32 cellular contexts compared by ENCODE assay signal in the genomic region with DNA sequence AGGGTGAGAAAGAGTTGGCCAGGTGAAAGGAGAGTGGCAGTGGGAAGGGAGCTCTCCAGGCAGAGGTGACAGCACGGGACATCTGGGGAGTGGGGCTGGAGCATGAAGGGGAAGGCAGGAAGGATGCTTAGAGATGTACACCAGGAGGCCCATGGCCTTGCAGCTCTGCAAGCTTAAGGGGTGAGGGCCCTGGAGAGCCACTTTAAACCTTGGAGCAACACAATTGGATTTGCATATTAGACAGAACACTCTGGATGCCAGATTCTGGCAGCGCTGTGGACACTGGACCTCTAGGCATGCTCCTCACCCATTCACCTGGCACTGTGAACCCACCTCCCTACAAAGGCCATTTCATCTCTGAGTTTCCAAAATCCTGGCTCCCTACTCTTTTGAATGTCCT.
"Had no signal": no experiment of that assay in that cellular context is flagged by ENCODE, and none has a peak within 500 bp of the region (broad histone marks: within the 10 kb centered on the region; RNA-seq: fewer than 3 reads in every experiment).

No MANE protein-coding gene starts in this region.

- H3K27ac ChIP-seq: adrenal gland, brain microvascular endothelial cell, Peyer's patch, WERI-Rb-1 had no signal

- H3K36me3 ChIP-seq: adrenal gland, brain microvascular endothelial cell, Peyer's patch, WERI-Rb-1 had no signal

- H3K9me3 ChIP-seq: adrenal gland, Peyer's patch had no signal

- DNase-seq: activated CD4-positive, alpha-beta memory T cell treated with anti-CD3 and anti-CD28 coated beads, Interleukin-2, amount 10 ng/mL, durations not matched to agents 7 days and 5 days; activated CD4-positive, alpha-beta T cell treated with anti-CD3 and anti-CD28 coated beads for 1 hour; activated CD4-positive, alpha-beta T cell treated with anti-CD3 and anti-CD28 coated beads for 48 hours; activated CD4-positive, CD25-positive, alpha-beta regulatory T cell; activated CD8-positive, alpha-beta memory T cell treated with anti-CD3 and anti-CD28 coated beads for 24 hours; activated gamma-delta T cell; activated naive CD4-positive, alpha-beta T cell treated with Interleukin-2 at 50 U/mL for 16 hours; activated T-cell treated with anti-CD3 and anti-CD28 coated beads, Interleukin-2, amount 50 U/mL, for 24 hours; adrenal gland; aorta; brain microvascular endothelial cell; Karpas-422; KBM-7; NCI-H1105; NCI-H1417 treated with DMSO at 0.1 percent for 48 hours; NCI-H187 treated with DMSO at 0.1 percent for 48 hours; NCI-H2081; NCI-H2171 treated with DMSO at 0.1 percent for 48 hours; NCI-H2227 treated with DMSO at 0.1 percent for 48 hours; NCI-H446; NCI-H510A treated with DMSO at 0.1 percent for 48 hours; PC-3; Peyer's patch; RPMI8226; SW 1271; T-helper 1 cell; T1000; WERI-Rb-1 had no signal

- H3K36me3 Mint-ChIP-seq: activated naive CD4-positive, alpha-beta T cell treated with anti-CD3 and anti-CD28 coated beads, Interleukin-2, amount 50 U/mL, for 24 hours had no signal

- H3K27ac Mint-ChIP-seq: activated CD4-positive, alpha-beta memory T cell treated with anti-CD3 and anti-CD28 coated beads, Interleukin-2, amount 10 ng/mL, durations not matched to agents 7 days and 5 days; activated naive CD4-positive, alpha-beta T cell treated with anti-CD3 and anti-CD28 coated beads, Interleukin-2, amount 50 U/mL, for 24 hours; activated T-cell treated with anti-CD3 and anti-CD28 coated beads, Interleukin-2, amount 50 U/mL, for 24 hours; activated T-helper 2 cell treated with anti-CD3 and anti-CD28 coated beads, Interferon-gamma antibody, Interleukin-2, Interleukin-4, amounts not matched to agents 10 μg/mL and 5 μg/mL and 100 μg/mL, durations not matched to agents 14 hours and 24 hours and 36 hours had no signal

- H3K27me3 ChIP-seq: adrenal gland, Peyer's patch had no signal

- H3K9me3 Mint-ChIP-seq: activated CD4-positive, alpha-beta memory T cell treated with anti-CD3 and anti-CD28 coated beads, Interleukin-2, amount 10 ng/mL, durations not matched to agents 7 days and 5 days; activated naive CD4-positive, alpha-beta T cell treated with anti-CD3 and anti-CD28 coated beads, Interleukin-2, amount 50 U/mL, for 24 hours; activated T-cell treated with anti-CD3 and anti-CD28 coated beads, Interleukin-2, amount 50 U/mL, for 24 hours; activated T-helper 2 cell treated with anti-CD3 and anti-CD28 coated beads, Interferon-gamma antibody, Interleukin-2, Interleukin-4, amounts not matched to agents 10 μg/mL and 5 μg/mL and 100 μg/mL, durations not matched to agents 14 hours and 24 hours and 36 hours; central memory CD8-positive, alpha-beta T cell had no signal

- H3K4me3 ChIP-seq: adrenal gland, Peyer's patch had no signal

- H3K4me3 Mint-ChIP-seq: activated CD4-positive, alpha-beta memory T cell treated with anti-CD3 and anti-CD28 coated beads, Interleukin-2, amount 10 ng/mL, durations not matched to agents 7 days and 5 days; activated naive CD4-positive, alpha-beta T cell treated with anti-CD3 and anti-CD28 coated beads, Interleukin-2, amount 50 U/mL, for 24 hours; activated T-cell treated with anti-CD3 and anti-CD28 coated beads, Interleukin-2, amount 50 U/mL, for 24 hours; central memory CD8-positive, alpha-beta T cell had no signal

- ATAC-seq: PC-3, Right ventricle myocardium inferior had no signal
